In the genomic region with DNA sequence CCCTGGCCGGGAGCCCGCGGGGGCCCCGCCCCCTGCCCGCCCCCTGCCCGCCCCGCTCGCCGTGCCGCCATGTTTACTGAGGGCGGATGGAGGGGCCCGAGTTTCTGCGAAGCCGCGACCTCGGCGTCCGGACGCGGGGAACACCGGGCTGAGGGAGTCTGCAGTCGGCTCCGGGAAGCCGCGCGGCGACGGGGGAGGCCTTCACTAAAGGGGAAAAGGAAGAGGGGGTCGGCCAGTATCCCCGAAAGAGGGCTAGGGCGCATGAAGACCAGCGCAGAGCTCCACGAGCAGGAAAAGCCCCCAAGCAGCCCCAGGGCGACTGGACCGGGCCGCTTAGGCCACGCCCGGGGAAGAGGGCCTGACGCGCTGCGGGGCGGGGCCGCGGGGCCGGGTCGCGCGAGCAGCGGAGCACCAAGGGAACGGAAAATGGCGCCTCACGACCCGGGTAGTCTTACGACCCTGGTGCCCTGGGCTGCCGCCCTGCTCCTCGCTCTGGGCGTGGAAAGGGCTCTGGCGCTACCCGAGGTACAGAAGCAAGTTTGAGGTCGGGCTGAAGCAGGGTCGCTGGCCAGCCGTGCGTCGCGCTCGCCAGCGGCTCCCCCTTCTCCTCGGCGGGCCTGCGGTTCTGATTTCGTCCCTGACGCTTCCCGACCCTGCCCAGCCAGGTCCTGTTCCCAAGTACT, we compare ENCODE assay signal across 8 cellular contexts. TPM values are rescaled to one million over a fixed set of nuclear protein-coding genes. Genes with fewer than 3 reads are reported as not detected.
DNase-seq lines count a peak whose midpoint lies in the region; ATAC-seq and TF ChIP-seq lines count a peak whose summit lies in the region.

A gene with protein sequence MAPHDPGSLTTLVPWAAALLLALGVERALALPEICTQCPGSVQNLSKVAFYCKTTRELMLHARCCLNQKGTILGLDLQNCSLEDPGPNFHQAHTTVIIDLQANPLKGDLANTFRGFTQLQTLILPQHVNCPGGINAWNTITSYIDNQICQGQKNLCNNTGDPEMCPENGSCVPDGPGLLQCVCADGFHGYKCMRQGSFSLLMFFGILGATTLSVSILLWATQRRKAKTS (plus strand): TSS at position 99 of the 683 bp plus-strand sequence. CDS start 328 bp downstream, at position 427.
A gene (minus strand): TSS at position 326 of the 683 bp plus-strand sequence. CDS start 4,618 bp downstream, outside the sequence.

- DNase-seq in GM10248 (ENCODE audit: extremely low spot score) (peak; percentile 95), NCI-H1092 (lab: John Stamatoyannopoulos, UW) (peak; percentile 71), germinal center (ENCODE audit: low spot score) (peak; percentile 95), occipital lobe (lab: John Stamatoyannopoulos, UW) (peak; percentile 87), superior temporal gyrus (ENCODE audit: extremely low spot score) (peak; percentile 89)
- peak; percentile 91 for DNase-seq in activated naive CD4-positive, alpha-beta T cell treated with anti-CD3 and anti-CD28 coated beads, Interleukin-2, amount 50 U/mL, for 16 hours

- ATAC-seq in HG02610 (IDR thresholded peaks at IDR 0.05; ENCODE audit: unreplicated experiment) (peak; percentile 79), SK-N-SH treated with all-trans-retinoic acid at 6 μM for 48 hours (peak; percentile 94)

- CTCF ChIA-PET in GM10248 (lab: Yijun Ruan, JAX), result interaction anchor here (1.0 to 2.0 kb wide), 4 partner anchors 8 to 250 kb away, joined by 3 to 4 read pairs (median 3); a partner anchor contains a TSS

- POLR2A ChIA-PET in GM10248 (lab: Yijun Ruan, JAX), result interaction anchor here (0.6 kb wide), 1 partner anchor 943 kb away, joined by 3 read pairs; no protein-coding TSS in a partner anchor

- TF ChIP-seq CTCF in GM10248 (IDR thresholded peaks at IDR 0.05; ENCODE audit: control extremely low read depth, extremely low read depth, low read depth, missing control alignments), result no peak

TF ChIP-seq in SK-N-SH treated with all-trans-retinoic acid at 6 μM for 48 hours, 23 proteins besides CTCF, POLR2A, EP300 and RAD21 (continues in another document):
- TF ChIP-seq PPARA (CRISPR knock-in tag; IDR thresholded peaks at IDR 0.05; ENCODE audit: borderline replicate concordance) (no peak), RARB (CRISPR knock-in tag; IDR thresholded peaks at IDR 0.05) (no peak), ESRRG (CRISPR knock-in tag; IDR thresholded peaks at IDR 0.05) (0 out of 2 replicates have a peak, but pooled peaks have one; percentile 30), ZNF8 (CRISPR knock-in tag; IDR thresholded peaks at IDR 0.05) (no peak; the same call in 1 of the 2 replicates), ZFP3 (CRISPR knock-in tag; IDR thresholded peaks at IDR 0.05) (peak; percentile 62), ZNF565 (CRISPR knock-in tag; conservative IDR thresholded peaks at IDR 0.05; ENCODE audit: low read depth) (0 out of 2 replicates have a peak, but pooled peaks have one; percentile 44), OSR1 (CRISPR knock-in tag; IDR thresholded peaks at IDR 0.05) (no peak), BACH2 (CRISPR knock-in tag; IDR thresholded peaks at IDR 0.05; ENCODE audit: borderline replicate concordance) (no peak), TCF4 (CRISPR knock-in tag; IDR thresholded peaks at IDR 0.05; ENCODE audit: borderline replicate concordance) (no peak), SNAI2 (CRISPR knock-in tag; IDR thresholded peaks at IDR 0.05) (no peak; the same call in 1 of the 2 replicates), ZNF70 (CRISPR knock-in tag; IDR thresholded peaks at IDR 0.05) (peak; percentile 31; the same call in 1 of the 2 replicates), TOX (CRISPR knock-in tag; IDR thresholded peaks at IDR 0.05; ENCODE audit: borderline replicate concordance) (no peak), GLIS3 (CRISPR knock-in tag; IDR thresholded peaks at IDR 0.05) (0 out of 2 replicates have a peak, but pooled peaks have one; percentile 7), CSDC2 (CRISPR knock-in tag; IDR thresholded peaks at IDR 0.05) (no peak), ISL1 (CRISPR knock-in tag; IDR thresholded peaks at IDR 0.05) (no peak), ARNTL (CRISPR knock-in tag; IDR thresholded peaks at IDR 0.05; ENCODE audit: borderline replicate concordance, low read depth) (no peak), ZFP30 (CRISPR knock-in tag; IDR thresholded peaks at IDR 0.05) (no peak)
- TF ChIP-seq, protein P1, sequence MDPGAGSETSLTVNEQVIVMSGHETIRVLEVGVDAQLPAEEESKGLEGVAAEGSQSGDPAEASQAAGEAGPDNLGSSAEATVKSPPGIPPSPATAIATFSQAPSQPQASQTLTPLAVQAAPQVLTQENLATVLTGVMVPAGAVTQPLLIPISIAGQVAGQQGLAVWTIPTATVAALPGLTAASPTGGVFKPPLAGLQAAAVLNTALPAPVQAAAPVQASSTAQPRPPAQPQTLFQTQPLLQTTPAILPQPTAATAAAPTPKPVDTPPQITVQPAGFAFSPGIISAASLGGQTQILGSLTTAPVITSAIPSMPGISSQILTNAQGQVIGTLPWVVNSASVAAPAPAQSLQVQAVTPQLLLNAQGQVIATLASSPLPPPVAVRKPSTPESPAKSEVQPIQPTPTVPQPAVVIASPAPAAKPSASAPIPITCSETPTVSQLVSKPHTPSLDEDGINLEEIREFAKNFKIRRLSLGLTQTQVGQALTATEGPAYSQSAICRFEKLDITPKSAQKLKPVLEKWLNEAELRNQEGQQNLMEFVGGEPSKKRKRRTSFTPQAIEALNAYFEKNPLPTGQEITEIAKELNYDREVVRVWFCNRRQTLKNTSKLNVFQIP (CRISPR knock-in tag; IDR thresholded peaks at IDR 0.05; ENCODE audit: borderline replicate concordance, low read depth), result no peak
- TF ChIP-seq, protein P2, sequence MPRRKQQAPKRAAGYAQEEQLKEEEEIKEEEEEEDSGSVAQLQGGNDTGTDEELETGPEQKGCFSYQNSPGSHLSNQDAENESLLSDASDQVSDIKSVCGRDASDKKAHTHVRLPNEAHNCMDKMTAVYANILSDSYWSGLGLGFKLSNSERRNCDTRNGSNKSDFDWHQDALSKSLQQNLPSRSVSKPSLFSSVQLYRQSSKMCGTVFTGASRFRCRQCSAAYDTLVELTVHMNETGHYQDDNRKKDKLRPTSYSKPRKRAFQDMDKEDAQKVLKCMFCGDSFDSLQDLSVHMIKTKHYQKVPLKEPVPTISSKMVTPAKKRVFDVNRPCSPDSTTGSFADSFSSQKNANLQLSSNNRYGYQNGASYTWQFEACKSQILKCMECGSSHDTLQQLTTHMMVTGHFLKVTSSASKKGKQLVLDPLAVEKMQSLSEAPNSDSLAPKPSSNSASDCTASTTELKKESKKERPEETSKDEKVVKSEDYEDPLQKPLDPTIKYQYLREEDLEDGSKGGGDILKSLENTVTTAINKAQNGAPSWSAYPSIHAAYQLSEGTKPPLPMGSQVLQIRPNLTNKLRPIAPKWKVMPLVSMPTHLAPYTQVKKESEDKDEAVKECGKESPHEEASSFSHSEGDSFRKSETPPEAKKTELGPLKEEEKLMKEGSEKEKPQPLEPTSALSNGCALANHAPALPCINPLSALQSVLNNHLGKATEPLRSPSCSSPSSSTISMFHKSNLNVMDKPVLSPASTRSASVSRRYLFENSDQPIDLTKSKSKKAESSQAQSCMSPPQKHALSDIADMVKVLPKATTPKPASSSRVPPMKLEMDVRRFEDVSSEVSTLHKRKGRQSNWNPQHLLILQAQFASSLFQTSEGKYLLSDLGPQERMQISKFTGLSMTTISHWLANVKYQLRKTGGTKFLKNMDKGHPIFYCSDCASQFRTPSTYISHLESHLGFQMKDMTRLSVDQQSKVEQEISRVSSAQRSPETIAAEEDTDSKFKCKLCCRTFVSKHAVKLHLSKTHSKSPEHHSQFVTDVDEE (CRISPR knock-in tag; IDR thresholded peaks at IDR 0.05), result no peak; the same call in 1 of the 2 replicates
- TF ChIP-seq, protein P3, sequence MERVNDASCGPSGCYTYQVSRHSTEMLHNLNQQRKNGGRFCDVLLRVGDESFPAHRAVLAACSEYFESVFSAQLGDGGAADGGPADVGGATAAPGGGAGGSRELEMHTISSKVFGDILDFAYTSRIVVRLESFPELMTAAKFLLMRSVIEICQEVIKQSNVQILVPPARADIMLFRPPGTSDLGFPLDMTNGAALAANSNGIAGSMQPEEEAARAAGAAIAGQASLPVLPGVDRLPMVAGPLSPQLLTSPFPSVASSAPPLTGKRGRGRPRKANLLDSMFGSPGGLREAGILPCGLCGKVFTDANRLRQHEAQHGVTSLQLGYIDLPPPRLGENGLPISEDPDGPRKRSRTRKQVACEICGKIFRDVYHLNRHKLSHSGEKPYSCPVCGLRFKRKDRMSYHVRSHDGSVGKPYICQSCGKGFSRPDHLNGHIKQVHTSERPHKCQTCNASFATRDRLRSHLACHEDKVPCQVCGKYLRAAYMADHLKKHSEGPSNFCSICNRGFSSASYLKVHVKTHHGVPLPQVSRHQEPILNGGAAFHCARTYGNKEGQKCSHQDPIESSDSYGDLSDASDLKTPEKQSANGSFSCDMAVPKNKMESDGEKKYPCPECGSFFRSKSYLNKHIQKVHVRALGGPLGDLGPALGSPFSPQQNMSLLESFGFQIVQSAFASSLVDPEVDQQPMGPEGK (CRISPR knock-in tag; IDR thresholded peaks at IDR 0.05; ENCODE audit: borderline replicate concordance), result peak; percentile 88
- TF ChIP-seq, protein P4, sequence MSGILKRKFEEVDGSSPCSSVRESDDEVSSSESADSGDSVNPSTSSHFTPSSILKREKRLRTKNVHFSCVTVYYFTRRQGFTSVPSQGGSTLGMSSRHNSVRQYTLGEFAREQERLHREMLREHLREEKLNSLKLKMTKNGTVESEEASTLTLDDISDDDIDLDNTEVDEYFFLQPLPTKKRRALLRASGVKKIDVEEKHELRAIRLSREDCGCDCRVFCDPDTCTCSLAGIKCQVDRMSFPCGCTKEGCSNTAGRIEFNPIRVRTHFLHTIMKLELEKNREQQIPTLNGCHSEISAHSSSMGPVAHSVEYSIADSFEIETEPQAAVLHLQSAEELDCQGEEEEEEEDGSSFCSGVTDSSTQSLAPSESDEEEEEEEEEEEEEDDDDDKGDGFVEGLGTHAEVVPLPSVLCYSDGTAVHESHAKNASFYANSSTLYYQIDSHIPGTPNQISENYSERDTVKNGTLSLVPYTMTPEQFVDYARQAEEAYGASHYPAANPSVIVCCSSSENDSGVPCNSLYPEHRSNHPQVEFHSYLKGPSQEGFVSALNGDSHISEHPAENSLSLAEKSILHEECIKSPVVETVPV (CRISPR knock-in tag; IDR thresholded peaks at IDR 0.05), result no peak

RNA-seq across cellular contexts. Expression of the first gene that starts in this region (rescaled TPM):
- total RNA-seq in occipital lobe, result 43.7 TPM

RNA-seq across cellular contexts. Expression of the second gene that starts in this region (rescaled TPM):
- total RNA-seq in occipital lobe, result 15.6 TPM

Comparison
In these comparisons a context has a peak if more than half of its experiments do, and no peak if none do; other contexts are left out.
1. Peak in every context shown above with its lines: DNase-seq and ATAC-seq.